13 cellular contexts compared by ENCODE assay signal in genomic region chr12:25074113-25074512, GRCh38.
"Had no signal": no experiment of that assay in that cellular context is flagged by ENCODE, and none has a peak within 500 bp of the region (broad histone marks: within the 10 kb centered on the region; RNA-seq: fewer than 3 reads in every experiment).

No MANE protein-coding gene starts in this region.

- H3K9me3 ChIP-seq: ascending aorta, right lobe of liver, spleen, upper lobe of left lung had no signal

- H3K27me3 Mint-ChIP-seq: activated CD4-positive, alpha-beta memory T cell treated with anti-CD3 and anti-CD28 coated beads, Interleukin-2, amount 10 ng/mL, durations not matched to agents 7 days and 5 days; progenitor cell of endocrine pancreas had no signal

- H3K27me3 ChIP-seq: ascending aorta, cardiac muscle cell, right lobe of liver, spleen had no signal

- H3K4me1 ChIP-seq: ascending aorta, right lobe of liver had no signal

- H3K36me3 Mint-ChIP-seq: mesothelial cell of epicardium had no signal

- DNase-seq: activated CD4-positive, alpha-beta memory T cell treated with anti-CD3 and anti-CD28 coated beads, Interleukin-2, amount 10 ng/mL, durations not matched to agents 7 days and 5 days; activated CD4-positive, alpha-beta T cell treated with anti-CD3 and anti-CD28 coated beads for 1 hour; nucleus accumbens; right lobe of liver; spleen; stimulated activated CD4-positive, alpha-beta T cell treated with anti-CD3 and anti-CD28 coated beads, Interleukin-1b, Interleukin-23, amount 100 ng/mL, for 48 hours; stimulated activated naive CD4-positive, alpha-beta T cell; substantia nigra; upper lobe of left lung had no signal

- H3K27ac Mint-ChIP-seq: activated CD4-positive, alpha-beta memory T cell treated with anti-CD3 and anti-CD28 coated beads, Interleukin-2, amount 10 ng/mL, durations not matched to agents 7 days and 5 days; mesothelial cell of epicardium; progenitor cell of endocrine pancreas had no signal

- H3K4me1 Mint-ChIP-seq: mesothelial cell of epicardium had no signal

- H3K27ac ChIP-seq: ascending aorta, cardiac muscle cell, right lobe of liver, upper lobe of left lung had no signal

- H3K36me3 ChIP-seq: ascending aorta, cardiac muscle cell, right lobe of liver had no signal

- H3K9me3 Mint-ChIP-seq: activated CD4-positive, alpha-beta memory T cell treated with anti-CD3 and anti-CD28 coated beads, Interleukin-2, amount 10 ng/mL, durations not matched to agents 7 days and 5 days; mesothelial cell of epicardium had no signal

- H3K4me3 ChIP-seq: ascending aorta, cardiac muscle cell, right lobe of liver, spleen, upper lobe of left lung had no signal

- H3K4me3 Mint-ChIP-seq: activated CD4-positive, alpha-beta memory T cell treated with anti-CD3 and anti-CD28 coated beads, Interleukin-2, amount 10 ng/mL, durations not matched to agents 7 days and 5 days; mesothelial cell of epicardium had no signal
